Comparison of ENCODE assay signal across 39 cellular contexts in the genomic region with DNA sequence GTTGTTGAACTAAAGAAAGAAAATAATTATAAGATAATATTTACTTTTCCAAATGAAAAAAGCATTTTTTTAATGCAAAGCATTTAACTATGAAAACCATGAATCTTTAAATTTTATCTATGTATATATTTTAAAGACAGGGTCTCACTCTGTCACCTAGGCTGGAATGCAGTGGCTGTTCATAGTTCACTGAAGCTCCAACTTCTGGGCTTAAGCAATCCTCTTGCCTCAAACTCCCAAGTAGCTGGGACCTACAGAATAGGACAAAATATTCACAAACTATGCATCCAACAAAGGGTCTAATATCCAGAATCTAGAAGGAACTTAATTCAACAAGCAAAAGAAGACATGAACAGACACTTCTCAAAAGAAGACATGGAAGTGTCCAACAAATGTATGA. TPM values are rescaled to one million over a fixed set of nuclear protein-coding genes. Genes with fewer than 3 reads are reported as not detected.
"Had no signal": no experiment of that assay in that cellular context is flagged by ENCODE, and none has a peak within 500 bp of the region (broad histone marks: within the 10 kb centered on the region; RNA-seq: fewer than 3 reads in every experiment).

No MANE protein-coding gene starts in this region.

- H3K27me3 ChIP-seq: ascending aorta, cardiac muscle cell had no signal

- H3K4me3 ChIP-seq: ascending aorta, cardiac muscle cell had no signal

- H3K36me3 ChIP-seq: ascending aorta, cardiac muscle cell had no signal

- H3K36me3 Mint-ChIP-seq: activated CD4-positive, alpha-beta memory T cell treated with anti-CD3 and anti-CD28 coated beads for 36 hours; activated naive CD4-positive, alpha-beta T cell treated with anti-CD3 and anti-CD28 coated beads, Interleukin-2, amount 10 ng/mL, durations not matched to agents 7 days and 5 days; activated naive CD4-positive, alpha-beta T cell treated with anti-CD3 and anti-CD28 coated beads, Interleukin-2, amount 50 U/mL, for 24 hours; activated naive CD8-positive, alpha-beta T cell; activated naive CD8-positive, alpha-beta T cell treated with anti-CD3 and anti-CD28 coated beads, Interleukin-2, amount 10 ng/mL, durations not matched to agents 7 days and 5 days; brain; T-cell had no signal

- H3K9me3 Mint-ChIP-seq: activated B cell treated with CpG ODN at 0.5 μM for 24 hours; activated CD4-positive, alpha-beta memory T cell treated with anti-CD3 and anti-CD28 coated beads for 36 hours; activated CD4-positive, alpha-beta T cell treated with anti-CD3 and anti-CD28 coated beads, Interleukin-2, amount 10 ng/mL, durations not matched to agents 24 days and 14 days; activated CD8-positive, alpha-beta T cell treated with anti-CD3 and anti-CD28 coated beads for 36 hours; activated naive CD4-positive, alpha-beta T cell treated with anti-CD3 and anti-CD28 coated beads, Interleukin-2, amount 10 ng/mL, durations not matched to agents 7 days and 5 days; activated naive CD4-positive, alpha-beta T cell treated with anti-CD3 and anti-CD28 coated beads, Interleukin-2, amount 50 U/mL, for 24 hours; activated naive CD8-positive, alpha-beta T cell treated with anti-CD3 and anti-CD28 coated beads, Interleukin-2, amount 50 U/mL, for 24 hours; activated T-cell treated with anti-CD3 and anti-CD28 coated beads, Interleukin-2, amount 50 U/mL, for 4 hours; activated T-helper 2 cell treated with anti-CD3 and anti-CD28 coated beads, Interferon-gamma antibody, Interleukin-2, Interleukin-4, amounts not matched to agents 10 μg/mL and 5 μg/mL and 100 μg/mL, durations not matched to agents 14 hours and 24 hours and 36 hours; brain; central memory CD8-positive, alpha-beta T cell; T-cell; T-helper 2 cell treated with Interferon-gamma antibody and Interleukin-4, amounts not matched to agents 5 μg/mL and 100 μg/mL, for 36 hours had no signal

- H3K27ac ChIP-seq: ascending aorta, cardiac muscle cell, VCaP had no signal

- FAIRE-seq: bronchial epithelial cell, TTC549 had no signal

- DNase-seq: activated B cell treated with CpG ODN at 0.5 μM for 24 hours; activated CD4-positive, alpha-beta memory T cell treated with anti-CD3 and anti-CD28 coated beads for 36 hours; activated CD4-positive, alpha-beta T cell treated with anti-CD3 and anti-CD28 coated beads for 4 hours; activated CD4-positive, alpha-beta T cell treated with anti-CD3 and anti-CD28 coated beads, Interleukin-2, amount 10 ng/mL, durations not matched to agents 24 days and 14 days; activated CD4-positive, alpha-beta T cell treated with anti-CD3 and anti-CD28 coated beads, Interleukin-2, amount 50 U/mL, for 1 hour; activated CD4-positive, alpha-beta T cell treated with anti-CD3 and anti-CD28 coated beads, Interleukin-2, amount 50 U/mL, for 4 hours; activated CD4-positive, CD25-positive, alpha-beta regulatory T cell treated with anti-CD3 and anti-CD28 coated beads, Interleukin-2, amount 50 U/mL, for 72 hours; activated CD8-positive, alpha-beta memory T cell treated with anti-CD3 and anti-CD28 coated beads, Interleukin-2, amount 50 U/mL, for 4 hours; activated CD8-positive, alpha-beta T cell treated with anti-CD3 and anti-CD28 coated beads for 36 hours; activated effector memory CD4-positive, alpha-beta T cell treated with Interleukin-2 at 50 U/mL for 16 hours; activated gamma-delta T cell; activated naive CD4-positive, alpha-beta T cell treated with anti-CD3 and anti-CD28 coated beads, Interleukin-2, amount 10 ng/mL, durations not matched to agents 7 days and 5 days; activated naive CD4-positive, alpha-beta T cell treated with Interleukin-2 at 50 U/mL for 16 hours; activated naive CD8-positive, alpha-beta T cell treated with anti-CD3 and anti-CD28 coated beads, Interleukin-2, amount 10 ng/mL, durations not matched to agents 7 days and 5 days; activated naive CD8-positive, alpha-beta T cell treated with anti-CD3 and anti-CD28 coated beads, Interleukin-2, amount 50 U/mL, for 24 hours; activated T-cell treated with anti-CD3 and anti-CD28 coated beads for 4 hours; activated T-cell treated with anti-CD3 and anti-CD28 coated beads, Interleukin-2, amount 50 U/mL, for 1 hour; activated T-cell treated with anti-CD3 and anti-CD28 coated beads, Interleukin-2, amount 50 U/mL, for 4 hours; amygdala; anterior cingulate cortex; caudate nucleus; cerebellar nuclear complex; T-cell; T-helper 2 cell; T-helper 9 cell had no signal

- H3K27me3 Mint-ChIP-seq: activated CD4-positive, alpha-beta memory T cell treated with anti-CD3 and anti-CD28 coated beads for 36 hours; activated CD8-positive, alpha-beta T cell treated with anti-CD3 and anti-CD28 coated beads for 36 hours; activated naive CD4-positive, alpha-beta T cell treated with anti-CD3 and anti-CD28 coated beads, Interleukin-2, amount 10 ng/mL, durations not matched to agents 7 days and 5 days; activated naive CD4-positive, alpha-beta T cell treated with anti-CD3 and anti-CD28 coated beads, Interleukin-2, amount 50 U/mL, for 24 hours; activated naive CD8-positive, alpha-beta T cell; activated naive CD8-positive, alpha-beta T cell treated with anti-CD3 and anti-CD28 coated beads, Interleukin-2, amount 10 ng/mL, durations not matched to agents 7 days and 5 days had no signal

- H3K4me1 Mint-ChIP-seq: activated B cell treated with CpG ODN at 0.5 μM for 24 hours; activated CD4-positive, alpha-beta T cell treated with anti-CD3 and anti-CD28 coated beads, Interleukin-2, amount 10 ng/mL, durations not matched to agents 24 days and 14 days; activated naive CD4-positive, alpha-beta T cell treated with anti-CD3 and anti-CD28 coated beads, Interleukin-2, amount 10 ng/mL, durations not matched to agents 7 days and 5 days; activated naive CD4-positive, alpha-beta T cell treated with anti-CD3 and anti-CD28 coated beads, Interleukin-2, amount 50 U/mL, for 24 hours; activated naive CD8-positive, alpha-beta T cell treated with anti-CD3 and anti-CD28 coated beads, Interleukin-2, amount 10 ng/mL, durations not matched to agents 7 days and 5 days; activated naive CD8-positive, alpha-beta T cell treated with anti-CD3 and anti-CD28 coated beads, Interleukin-2, amount 50 U/mL, for 24 hours; brain; central memory CD8-positive, alpha-beta T cell; T-cell had no signal

- H3K9me3 ChIP-seq: ascending aorta had no signal

- ATAC-seq: activated CD8-positive, alpha-beta T cell treated with anti-CD3 and anti-CD28 coated beads for 36 hours; activated naive CD8-positive, alpha-beta T cell treated with anti-CD3 and anti-CD28 coated beads, Interleukin-2, amount 50 U/mL, for 24 hours; activated T-cell treated with anti-CD3 and anti-CD28 coated beads, Interleukin-2, amount 50 U/mL, for 4 hours; T-cell had no signal

- H3K27ac Mint-ChIP-seq: activated B cell treated with CpG ODN at 0.5 μM for 24 hours; activated CD4-positive, alpha-beta memory T cell treated with anti-CD3 and anti-CD28 coated beads for 36 hours; activated CD4-positive, alpha-beta T cell treated with anti-CD3 and anti-CD28 coated beads, Interleukin-2, amount 10 ng/mL, durations not matched to agents 24 days and 14 days; activated CD8-positive, alpha-beta T cell treated with anti-CD3 and anti-CD28 coated beads for 36 hours; activated naive CD4-positive, alpha-beta T cell treated with anti-CD3 and anti-CD28 coated beads, Interleukin-2, amount 10 ng/mL, durations not matched to agents 7 days and 5 days; activated naive CD4-positive, alpha-beta T cell treated with anti-CD3 and anti-CD28 coated beads, Interleukin-2, amount 50 U/mL, for 24 hours; activated naive CD8-positive, alpha-beta T cell; activated naive CD8-positive, alpha-beta T cell treated with anti-CD3 and anti-CD28 coated beads, Interleukin-2, amount 10 ng/mL, durations not matched to agents 7 days and 5 days; activated naive CD8-positive, alpha-beta T cell treated with anti-CD3 and anti-CD28 coated beads, Interleukin-2, amount 50 U/mL, for 24 hours; activated T-helper 2 cell treated with anti-CD3 and anti-CD28 coated beads, Interferon-gamma antibody, Interleukin-2, Interleukin-4, amounts not matched to agents 10 μg/mL and 5 μg/mL and 100 μg/mL, durations not matched to agents 14 hours and 24 hours and 36 hours; brain; T-cell; T-helper 2 cell treated with Interferon-gamma antibody and Interleukin-4, amounts not matched to agents 5 μg/mL and 100 μg/mL, for 36 hours had no signal

- H3K4me3 Mint-ChIP-seq: activated B cell treated with CpG ODN at 0.5 μM for 24 hours; activated CD4-positive, alpha-beta memory T cell treated with anti-CD3 and anti-CD28 coated beads for 36 hours; activated CD4-positive, alpha-beta T cell treated with anti-CD3 and anti-CD28 coated beads, Interleukin-2, amount 10 ng/mL, durations not matched to agents 24 days and 14 days; activated CD8-positive, alpha-beta T cell treated with anti-CD3 and anti-CD28 coated beads for 36 hours; activated naive CD4-positive, alpha-beta T cell treated with anti-CD3 and anti-CD28 coated beads, Interleukin-2, amount 10 ng/mL, durations not matched to agents 7 days and 5 days; activated naive CD4-positive, alpha-beta T cell treated with anti-CD3 and anti-CD28 coated beads, Interleukin-2, amount 50 U/mL, for 24 hours; activated naive CD8-positive, alpha-beta T cell; activated naive CD8-positive, alpha-beta T cell treated with anti-CD3 and anti-CD28 coated beads, Interleukin-2, amount 10 ng/mL, durations not matched to agents 7 days and 5 days; activated naive CD8-positive, alpha-beta T cell treated with anti-CD3 and anti-CD28 coated beads, Interleukin-2, amount 50 U/mL, for 24 hours; activated T-cell treated with anti-CD3 and anti-CD28 coated beads, Interleukin-2, amount 50 U/mL, for 4 hours; brain; central memory CD8-positive, alpha-beta T cell; T-cell; T-helper 2 cell treated with Interferon-gamma antibody and Interleukin-4, amounts not matched to agents 5 μg/mL and 100 μg/mL, for 36 hours had no signal

- H3K4me1 ChIP-seq: ascending aorta had no signal

RNA-seq across cellular contexts. Expression of a gene that starts 55.9 kb away (rescaled TPM):
- total RNA-seq: activated B cell treated with CpG ODN at 0.5 μM for 24 hours; activated CD4-positive, alpha-beta memory T cell treated with anti-CD3 and anti-CD28 coated beads for 36 hours; activated CD4-positive, alpha-beta T cell treated with anti-CD3 and anti-CD28 coated beads, Interleukin-2, amount 10 ng/mL, durations not matched to agents 24 days and 14 days; activated CD8-positive, alpha-beta memory T cell treated with anti-CD3 and anti-CD28 coated beads for 36 hours; activated CD8-positive, alpha-beta T cell treated with anti-CD3 and anti-CD28 coated beads for 36 hours; activated naive CD8-positive, alpha-beta T cell treated with anti-CD3 and anti-CD28 coated beads, Interleukin-2, amount 10 ng/mL, durations not matched to agents 7 days and 5 days; activated T-helper 2 cell treated with anti-CD3 and anti-CD28 coated beads, Interferon-gamma antibody, Interleukin-2, Interleukin-4, amounts not matched to agents 10 μg/mL and 5 μg/mL and 100 μg/mL, durations not matched to agents 14 hours and 24 hours and 36 hours; bronchial epithelial cell; chondrocyte; T-helper 1 cell treated with Interleukin-12 subunit alpha and Interleukin-12 subunit beta and Interleukin-4 antibody, amounts not matched to agents 30 ng/mL and 1 ng/mL, for 36 hours had no signal
